ENCODE assay signal across 29 cellular contexts in the genomic region with DNA sequence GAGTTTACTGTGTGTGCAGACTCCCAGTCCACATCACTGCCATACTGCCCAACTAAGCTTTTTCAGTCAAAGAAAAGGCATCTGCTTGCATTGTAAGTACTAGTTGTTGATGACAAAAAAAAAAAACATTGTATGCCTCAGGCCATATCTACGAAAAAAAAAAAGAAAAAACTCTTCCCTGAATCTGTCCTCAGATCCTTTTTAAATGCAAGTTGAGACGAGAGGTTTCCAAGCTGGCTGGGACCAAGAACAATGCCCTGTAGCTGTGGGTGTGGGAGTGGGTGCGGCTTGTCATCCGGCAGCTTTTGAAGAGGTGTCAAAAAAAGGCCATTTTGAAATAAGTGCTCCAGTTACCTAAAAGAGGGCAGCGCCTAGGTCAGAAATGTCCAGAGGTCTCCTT. TPM values are rescaled to one million over a fixed set of nuclear protein-coding genes. Genes with fewer than 3 reads are reported as not detected.
A peak's percentile ranks its signal among the peaks of the same experiment; 100 is the strongest.
DNase-seq lines count a peak whose midpoint lies in the region; ATAC-seq, FAIRE-seq and TF ChIP-seq lines count a peak whose summit lies in the region.
"Had no signal": no experiment of that assay in that cellular context is flagged by ENCODE, and none has a peak within 500 bp of the region (broad histone marks: within the 10 kb centered on the region; RNA-seq: fewer than 3 reads in every experiment).

No MANE protein-coding gene starts in this region.

- H3K36me3 Mint-ChIP-seq in MCF 10A (ENCODE audit: insufficient read depth, unreplicated experiment) (no peaks in the 10 kb centered on the region), brain (no peaks in the 10 kb centered on the region), type B pancreatic cell (no peaks in the 10 kb centered on the region)
- H3K36me3 Mint-ChIP-seq: CD14-positive monocyte had no signal

- DNase-seq in MCF 10A (ENCODE audit: unreplicated experiment), result peak; percentile 74
- no peak for DNase-seq in breast epithelium (ENCODE audit: low spot score in 2 of 2)
- DNase-seq in type B pancreatic cell (ENCODE audit: extremely low spot score, unreplicated experiment), result no peak
- no peak for DNase-seq in HepG2 (ENCODE audit: low spot score)
- DNase-seq in substantia nigra (lab: John Stamatoyannopoulos, UW), result no peak
- DNase-seq: activated CD4-positive, alpha-beta T cell treated with anti-CD3 and anti-CD28 coated beads, Interleukin-2, amount 50 U/mL, for 48 hours; activated CD4-positive, CD25-positive, alpha-beta regulatory T cell treated with anti-CD3 and anti-CD28 coated beads, Interleukin-2, amount 50 U/mL, for 72 hours; activated naive CD4-positive, alpha-beta T cell treated with Interleukin-2 at 50 U/mL for 16 hours; DND-41; dorsolateral prefrontal cortex; Karpas-422; left lung; NCI-H1417 treated with DMSO at 0.1 percent for 48 hours; NCI-H2081 treated with DMSO at 0.1 percent for 48 hours; NCI-H510A; OCI-M1; right lobe of liver; Right ventricle myocardium superior; spleen; stimulated activated CD4-positive, alpha-beta T cell treated with anti-CD3 and anti-CD28 coated beads, Interleukin-2, amount 100 ng/mL, for 24 hours; stimulated activated naive CD8-positive, alpha-beta T cell treated with anti-CD3 and anti-CD28 coated beads, Interleukin-15, Interleukin-2, amounts not matched to agents 100 U/mL and 50 U/mL, for 24 hours; uterus had no signal

- POLR2A ChIA-PET in MCF 10A (lab: Yijun Ruan, JAX), result interaction anchor here (0.6 to 2.1 kb wide), 8 partner anchors 9 to 469 kb away, joined by 3 to 8 read pairs (median 3); no protein-coding TSS in a partner anchor
- POLR2A ChIA-PET in HepG2 (lab: Yijun Ruan, JAX), result no interaction called here

- intact Hi-C loops in MCF 10A (cut with micrococcal nuclease), result no loop called here
- intact Hi-C loops in breast epithelium (cut with DNase I; ENCODE audit: low total_unique reads), result no loop called here
- intact Hi-C loops in HepG2 (cut with micrococcal nuclease; ENCODE audit: unreplicated experiment), result no loop called here

- no peak overlapping the region for H3K9ac ChIP-seq in iPS-20b (ENCODE audit: low read depth, low read length)
- H3K9ac ChIP-seq in HepG2 (ENCODE audit: insufficient read depth, low read depth, low read length), result no peak overlapping the region

- no peak for TF ChIP-seq EP300 in HepG2 (IDR thresholded peaks at IDR 0.05; ENCODE audit: low read depth in 2 of 2, low read length in 2 of 2)
- TF ChIP-seq EP300 in HepG2 (CRISPR knock-in tag; IDR thresholded peaks at IDR 0.05; ENCODE audit: borderline replicate concordance), result no peak

- CTCF ChIA-PET in MCF 10A (lab: Yijun Ruan, JAX) (interaction anchor here (0.6 to 17.9 kb wide), 14 partner anchors 8 to 406 kb away, joined by 3 to 291 read pairs (median 6); no protein-coding TSS in a partner anchor), HepG2 (lab: Yijun Ruan, JAX; ENCODE audit: low intra/inter-chr PET ratio, low total read pairs) (no interaction called here)

- H3K27me3 ChIP-seq in breast epithelium (no peaks in the 10 kb centered on the region), iPS-20b (ENCODE audit: insufficient read depth, low read length) (peaks cover 6% of the 10 kb centered on the region), HepG2 (ENCODE audit: control insufficient read depth in 1 of 2, insufficient read depth in 2 of 2, low read length in 2 of 2) (peaks cover 1 to 14% of the 10 kb centered on the region in 2 experiments; a peak in 1 of 5 replicates)
- H3K27me3 ChIP-seq: dorsolateral prefrontal cortex, left lung, right lobe of liver, uterus had no signal

- H3K4me3 Mint-ChIP-seq in MCF 10A (ENCODE audit: unreplicated experiment) (no peak overlapping the region), brain (peak overlapping the region in 1 of 5 experiments; percentile 4), type B pancreatic cell (peak overlapping the region; percentile 0)
- H3K4me3 Mint-ChIP-seq: CD14-positive monocyte had no signal

- peaks cover 5 to 10% of the 10 kb centered on the region in 2 donors for H3K4me1 ChIP-seq in breast epithelium
- peaks cover 11% of the 10 kb centered on the region; the same call in 1 of the 2 replicates for H3K4me1 ChIP-seq in iPS-20b (ENCODE audit: insufficient read depth, low read length)
- no peaks in the 10 kb centered on the region for H3K4me1 ChIP-seq in HepG2 (ENCODE audit: insufficient read depth, low read length)
- H3K4me1 ChIP-seq: right lobe of liver, spleen had no signal

- peaks cover 28% of the 10 kb centered on the region for H3K27me3 Mint-ChIP-seq in MCF 10A (ENCODE audit: insufficient read depth, unreplicated experiment)
- H3K27me3 Mint-ChIP-seq in brain, result no peaks in the 10 kb centered on the region
- H3K27me3 Mint-ChIP-seq in type B pancreatic cell, result peaks cover 16% of the 10 kb centered on the region

- BruUV-seq in MCF 10A (replicated peaks; lab: Mats Ljungman, UMichigan), result no TSS peak
- no TSS peak for BruUV-seq in HepG2 (replicated peaks; lab: Mats Ljungman, UMichigan)

- TF ChIP-seq CTCF in MCF 10A (IDR thresholded peaks at IDR 0.05; ENCODE audit: unreplicated experiment), result no peak
- no peak for TF ChIP-seq CTCF in breast epithelium (IDR thresholded peaks at IDR 0.05)
- no peak for TF ChIP-seq CTCF in brain (conservative IDR thresholded peaks at IDR 0.05)
- no peak for TF ChIP-seq CTCF in type B pancreatic cell (conservative IDR thresholded peaks at IDR 0.05)
- TF ChIP-seq CTCF in HepG2 (CRISPR knock-in tag; IDR thresholded peaks at IDR 0.05), result no peak

- no peak for TF ChIP-seq POLR2A in breast epithelium (IDR thresholded peaks at IDR 0.05)
- no peak for TF ChIP-seq POLR2A in HepG2 (IDR thresholded peaks at IDR 0.05; ENCODE audit: insufficient read depth in 1 of 2, low read depth in 2 of 2, low read length in 2 of 2)

- no peak for TF ChIP-seq RAD21 in HepG2 (CRISPR knock-in tag; IDR thresholded peaks at IDR 0.05)

- H3K9me3 ChIP-seq in breast epithelium, result no peaks in the 10 kb centered on the region
- H3K9me3 ChIP-seq in iPS-20b (ENCODE audit: insufficient read depth, low read depth, low read length), result no peaks in the 10 kb centered on the region
- H3K9me3 ChIP-seq in HepG2 (ENCODE audit: low read length), result no peaks in the 10 kb centered on the region
- H3K9me3 ChIP-seq: left lung, neutrophil, right lobe of liver, spleen, thoracic aorta, uterus had no signal

- WGBS in HepG2 (ENCODE audit: low lambda C conversion rate), result 0% methylated on average over 5 of the region's 5 CpGs

- H3K4me1 Mint-ChIP-seq in MCF 10A (ENCODE audit: insufficient read depth, unreplicated experiment) (peaks cover 12% of the 10 kb centered on the region), brain (peaks cover 74% of the 10 kb centered on the region), type B pancreatic cell (ENCODE audit: unreplicated experiment) (peaks cover 33% of the 10 kb centered on the region)
- H3K4me1 Mint-ChIP-seq: CD14-positive monocyte had no signal

- no peak for ATAC-seq in HG02981 (IDR thresholded peaks at IDR 0.05; ENCODE audit: unreplicated experiment)
- ATAC-seq in HepG2, result no peak
- ATAC-seq: left lung; right lobe of liver; stimulated activated naive CD8-positive, alpha-beta T cell treated with anti-CD3 and anti-CD28 coated beads, Interleukin-15, Interleukin-2, amounts not matched to agents 100 U/mL and 50 U/mL, for 24 hours had no signal

- in situ Hi-C loops in HepG2 (cut with HindIII; ENCODE audit: extremely low pct_ligation_motif_present, low pct_unique_long_range_greater_than_20kb), result no loop called here

- no peaks in the 10 kb centered on the region for H3K79me2 ChIP-seq in HepG2 (ENCODE audit: insufficient read depth, low read length)

- H2AFZ ChIP-seq in HepG2 (ENCODE audit: low read length), result no peak overlapping the region

- H4K20me1 ChIP-seq in HepG2 (ENCODE audit: insufficient read depth, low read length), result no peaks in the 10 kb centered on the region

- H3K27ac Mint-ChIP-seq in MCF 10A (ENCODE audit: low read depth, unreplicated experiment), result no peak overlapping the region
- H3K27ac Mint-ChIP-seq in brain, result peak overlapping the region in 3 of 5 experiments; percentile 2 to 61 (median 7)
- H3K27ac Mint-ChIP-seq in type B pancreatic cell, result peak overlapping the region; percentile 23
- H3K27ac Mint-ChIP-seq: CD14-positive monocyte, progenitor cell of endocrine pancreas had no signal

- H3K9me3 Mint-ChIP-seq in MCF 10A (ENCODE audit: unreplicated experiment) (no peaks in the 10 kb centered on the region), brain (no peaks in the 10 kb centered on the region), type B pancreatic cell (no peaks in the 10 kb centered on the region)

- no peaks in the 10 kb centered on the region for H3K36me3 ChIP-seq in breast epithelium
- no peaks in the 10 kb centered on the region for H3K36me3 ChIP-seq in iPS-20b (ENCODE audit: insufficient read depth, low read depth, low read length)
- no peaks in the 10 kb centered on the region for H3K36me3 ChIP-seq in HepG2 (replicated peaks in 1 of 2; ENCODE audit: control insufficient read depth in 1 of 2, insufficient read depth in 2 of 2, low read length in 2 of 2)
- H3K36me3 ChIP-seq: left lung, neutrophil, right lobe of liver, spleen, thoracic aorta, uterus had no signal

- FAIRE-seq in HepG2 (lab: Jason Lieb, UNC), result no peak

- H3K4me2 ChIP-seq in HepG2 (ENCODE audit: low read depth, low read length), result no peak overlapping the region

- H3K4me3 ChIP-seq in breast epithelium (no peak overlapping the region), iPS-20b (ENCODE audit: low read length) (0 out of 2 replicates have a peak overlapping the region, but pooled peaks have one; percentile 11), HepG2 (replicated peaks in 1 of 3; ENCODE audit: insufficient read depth in 1 of 3, low read depth in 2 of 3, low read length in 3 of 3) (no peak overlapping the region)
- H3K4me3 ChIP-seq: dorsolateral prefrontal cortex, left lung, right lobe of liver, spleen, thoracic aorta, uterus had no signal

- H3K27ac ChIP-seq in breast epithelium, result no peak overlapping the region
- H3K27ac ChIP-seq in iPS-20b (ENCODE audit: low read length), result no peak overlapping the region
- H3K27ac ChIP-seq in HepG2 (ENCODE audit: extremely low read length, insufficient read depth, low read length), result no peak overlapping the region
- no peak overlapping the region for H3K27ac ChIP-seq in substantia nigra (ENCODE audit: low read depth, low read length, poor library complexity, severe bottlenecking)
- H3K27ac ChIP-seq: dorsolateral prefrontal cortex, left lung, neutrophil, right lobe of liver, spleen, thoracic aorta, uterus had no signal

RNA-seq across cellular contexts. Expression of a gene that starts 29.2 kb away (rescaled TPM):
- 4.6 and 4.9 TPM in 2 replicates for total RNA-seq in MCF 10A (2022)
- 10 to 100 TPM in 2 of 3 donors, 1 to 10 TPM in 1; 3.8 to 31.6 (median 15.1) TPM for total RNA-seq in breast epithelium
- polyA plus RNA-seq in brain (ENCODE audit: insufficient read depth, low read depth, low replicate concordance), result 3.2 TPM
- total RNA-seq in type B pancreatic cell (ENCODE audit: low replicate concordance), result 7.5 and 9.0 TPM in 2 replicates
- total RNA-seq in HepG2 (2016; rRNA removed; fragmentation: Illumina TruSeq; extraction: Trizol), result 2.9 and 4.9 TPM in 2 replicates
- 0.79 and 1.2 TPM in 2 replicates for total RNA-seq in HepG2 (2016; cell fraction: cytosol; rRNA removed; fragmentation: Illumina TruSeq; extraction: Trizol; ENCODE audit: low read depth)
- 3.2 and 4.8 TPM in 2 replicates for total RNA-seq in HepG2 (2016; cell fraction: insoluble cytoplasmic fraction; rRNA removed; fragmentation: Illumina TruSeq; extraction: Trizol)
- 2.1 and 2.5 TPM in 2 replicates for total RNA-seq in HepG2 (2016; cell fraction: membrane; rRNA removed; fragmentation: Illumina TruSeq; extraction: Trizol)
- 7.4 and 8.0 TPM in 2 replicates for total RNA-seq in HepG2 (2016; cell fraction: nucleus; rRNA removed; fragmentation: Illumina TruSeq; extraction: Trizol)
- 2.6 and 3.5 TPM in 2 replicates for polyA plus RNA-seq in HepG2 (2011; rRNA removed)
- 3.1 and 5.9 TPM in 2 replicates for polyA plus RNA-seq in HepG2 (2011; cell fraction: cytosol; rRNA removed)
- polyA plus RNA-seq in HepG2 (2011; cell fraction: nucleus; rRNA removed), result 6.0 and 6.9 TPM in 2 replicates
- polyA plus RNA-seq in HepG2 (2012), result 1.3 and 1.7 TPM in 2 replicates
- polyA plus RNA-seq in HepG2 (2016; cell fraction: cytosol; fragmentation: Illumina TruSeq; extraction: Trizol; ENCODE audit: low read depth), result 0.36 and 0.60 TPM in 2 replicates
- 2.6 TPM in 2 replicates for polyA plus RNA-seq in HepG2 (2016; cell fraction: insoluble cytoplasmic fraction; fragmentation: Illumina TruSeq; extraction: Trizol; ENCODE audit: low read depth)
- polyA plus RNA-seq in HepG2 (2016; cell fraction: membrane; fragmentation: Illumina TruSeq; extraction: Trizol; ENCODE audit: low read depth), result 1.4 and 1.5 TPM in 2 replicates
- 5.5 and 6.1 TPM in 2 replicates for polyA plus RNA-seq in HepG2 (2016; cell fraction: nucleus; fragmentation: Illumina TruSeq; extraction: Trizol; ENCODE audit: insufficient read depth, low read depth)
- polyA minus RNA-seq in HepG2 (2011; rRNA and poly(A)+ RNA removed; ENCODE audit: low replicate concordance), result 1.1 and 11.2 TPM in 2 replicates
- polyA minus RNA-seq in HepG2 (2011; cell fraction: cytosol; rRNA and poly(A)+ RNA removed), result 2.0 and 2.2 TPM in 2 replicates
- 12.7 and 14.0 TPM in 2 replicates for polyA minus RNA-seq in HepG2 (2011; cell fraction: nucleus; rRNA and poly(A)+ RNA removed)
